In genomic region chr10:91536790-91537189, GRCh38 we compare ENCODE assay signal across 17 cellular contexts.
"Had no signal": no experiment of that assay in that cellular context is flagged by ENCODE, and none has a peak within 500 bp of the region (broad histone marks: within the 10 kb centered on the region; RNA-seq: fewer than 3 reads in every experiment).

No MANE protein-coding gene starts in this region.

- H3K36me3 ChIP-seq: gastroesophageal sphincter, heart right ventricle, tibial nerve, uterus had no signal

- DNase-seq: activated CD4-positive, alpha-beta T cell treated with anti-CD3 and anti-CD28 coated beads, Interleukin-2, amount 10 ng/mL, durations not matched to agents 24 days and 14 days; activated CD4-positive, CD25-positive, alpha-beta regulatory T cell; activated naive CD4-positive, alpha-beta T cell treated with anti-CD3 and anti-CD28 coated beads, Interleukin-2, amount 10 ng/mL, durations not matched to agents 7 days and 5 days; central memory CD4-positive, alpha-beta T cell; natural killer cell; stimulated activated CD4-positive, alpha-beta T cell treated with anti-CD3 and anti-CD28 coated beads, Interleukin-4, amount 100 ng/mL, for 24 hours; stimulated activated naive CD4-positive, alpha-beta T cell; substantia nigra had no signal

- H3K4me3 ChIP-seq: coronary artery, gastroesophageal sphincter, heart right ventricle, skin epidermis, tibial nerve, uterus had no signal

- H3K4me1 Mint-ChIP-seq: activated CD4-positive, alpha-beta T cell treated with anti-CD3 and anti-CD28 coated beads, Interleukin-2, amount 10 ng/mL, durations not matched to agents 24 days and 14 days; activated naive CD4-positive, alpha-beta T cell treated with anti-CD3 and anti-CD28 coated beads, Interleukin-2, amount 10 ng/mL, durations not matched to agents 7 days and 5 days; memory B cell; natural killer cell had no signal

- H3K36me3 Mint-ChIP-seq: activated naive CD4-positive, alpha-beta T cell treated with anti-CD3 and anti-CD28 coated beads, Interleukin-2, amount 10 ng/mL, durations not matched to agents 7 days and 5 days; memory B cell; natural killer cell had no signal

- H3K9me3 ChIP-seq: gastroesophageal sphincter, tibial nerve, uterus had no signal

- H3K4me1 ChIP-seq: uterus had no signal

- H3K9me3 Mint-ChIP-seq: activated naive CD4-positive, alpha-beta T cell treated with anti-CD3 and anti-CD28 coated beads, Interleukin-2, amount 10 ng/mL, durations not matched to agents 7 days and 5 days; activated T-helper 2 cell treated with anti-CD3 and anti-CD28 coated beads, Interferon-gamma antibody, Interleukin-2, Interleukin-4, amounts not matched to agents 10 μg/mL and 5 μg/mL and 100 μg/mL, durations not matched to agents 14 hours and 24 hours and 36 hours had no signal

- H3K27ac Mint-ChIP-seq: activated CD4-positive, alpha-beta T cell treated with anti-CD3 and anti-CD28 coated beads, Interleukin-2, amount 10 ng/mL, durations not matched to agents 24 days and 14 days; activated naive CD4-positive, alpha-beta T cell treated with anti-CD3 and anti-CD28 coated beads, Interleukin-2, amount 10 ng/mL, durations not matched to agents 7 days and 5 days; activated T-helper 2 cell treated with anti-CD3 and anti-CD28 coated beads, Interferon-gamma antibody, Interleukin-2, Interleukin-4, amounts not matched to agents 10 μg/mL and 5 μg/mL and 100 μg/mL, durations not matched to agents 14 hours and 24 hours and 36 hours; memory B cell; natural killer cell; T-helper 2 cell treated with Interferon-gamma antibody and Interleukin-4, amounts not matched to agents 5 μg/mL and 100 μg/mL, for 36 hours had no signal

- H3K27ac ChIP-seq: coronary artery, gastroesophageal sphincter, tibial nerve had no signal

- ATAC-seq: natural killer cell had no signal

- H3K27me3 ChIP-seq: gastroesophageal sphincter, heart right ventricle, tibial nerve, uterus had no signal

- H3K4me3 Mint-ChIP-seq: activated CD4-positive, alpha-beta T cell treated with anti-CD3 and anti-CD28 coated beads, Interleukin-2, amount 10 ng/mL, durations not matched to agents 24 days and 14 days; activated naive CD4-positive, alpha-beta T cell treated with anti-CD3 and anti-CD28 coated beads, Interleukin-2, amount 10 ng/mL, durations not matched to agents 7 days and 5 days; memory B cell; natural killer cell; T-helper 2 cell treated with Interferon-gamma antibody and Interleukin-4, amounts not matched to agents 5 μg/mL and 100 μg/mL, for 36 hours had no signal
